In genomic region chrX:132877954-132878536, GRCh38 we compare ENCODE assay signal across 1 cellular context.
TF ChIP-seq lines count a peak whose summit lies in the region.

No MANE protein-coding gene starts in this region.

TF ChIP-seq in H1, 55 proteins besides CTCF, POLR2A, EP300 and RAD21:
- TF ChIP-seq NANOG (IDR thresholded peaks at IDR 0.05; ENCODE audit: insufficient read depth, low read depth, low read length, poor library complexity, severe bottlenecking) (no peak), CTBP2 (IDR thresholded peaks at IDR 0.05; ENCODE audit: borderline replicate concordance, insufficient read depth, insufficient read length, low read length) (no peak), JUN (IDR thresholded peaks at IDR 0.05; ENCODE audit: low read depth, low read length) (no peak), SP4 (IDR thresholded peaks at IDR 0.05; ENCODE audit: low read length) (no peak), GTF2F1 (IDR thresholded peaks at IDR 0.05; ENCODE audit: borderline replicate concordance, low read depth, low read length) (no peak), SP1 (IDR thresholded peaks at IDR 0.05; ENCODE audit: low read depth, low read length) (no peak), NRF1 (IDR thresholded peaks at IDR 0.05; ENCODE audit: low read depth, low read length) (no peak), JUND (IDR thresholded peaks at IDR 0.05; ENCODE audit: low read length) (no peak), CBX5 (IDR thresholded peaks at IDR 0.05; ENCODE audit: low read depth, low read length) (no peak), PHF8 (conservative IDR thresholded peaks at IDR 0.05; ENCODE audit: low read depth, low read length) (no peak), KDM4A (IDR thresholded peaks at IDR 0.05; ENCODE audit: low read depth, low read length, severe bottlenecking) (no peak), MAX (IDR thresholded peaks at IDR 0.05) (no peak), POU5F1 (IDR thresholded peaks at IDR 0.05; ENCODE audit: low read depth, low read length) (no peak), TAF7 (optimal IDR thresholded peaks at IDR 0.05; ENCODE audit: borderline replicate concordance, low read depth, low read length) (no peak), BACH1 (IDR thresholded peaks at IDR 0.05; ENCODE audit: low read length) (no peak), SP2 (IDR thresholded peaks at IDR 0.05; ENCODE audit: low read length) (no peak), TEAD4 (IDR thresholded peaks at IDR 0.05; ENCODE audit: low read depth, low read length) (no peak)
- TF ChIP-seq, protein P1, sequence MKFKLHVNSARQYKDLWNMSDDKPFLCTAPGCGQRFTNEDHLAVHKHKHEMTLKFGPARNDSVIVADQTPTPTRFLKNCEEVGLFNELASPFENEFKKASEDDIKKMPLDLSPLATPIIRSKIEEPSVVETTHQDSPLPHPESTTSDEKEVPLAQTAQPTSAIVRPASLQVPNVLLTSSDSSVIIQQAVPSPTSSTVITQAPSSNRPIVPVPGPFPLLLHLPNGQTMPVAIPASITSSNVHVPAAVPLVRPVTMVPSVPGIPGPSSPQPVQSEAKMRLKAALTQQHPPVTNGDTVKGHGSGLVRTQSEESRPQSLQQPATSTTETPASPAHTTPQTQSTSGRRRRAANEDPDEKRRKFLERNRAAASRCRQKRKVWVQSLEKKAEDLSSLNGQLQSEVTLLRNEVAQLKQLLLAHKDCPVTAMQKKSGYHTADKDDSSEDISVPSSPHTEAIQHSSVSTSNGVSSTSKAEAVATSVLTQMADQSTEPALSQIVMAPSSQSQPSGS (IDR thresholded peaks at IDR 0.05; ENCODE audit: low read length) = no peak
